In genomic region chr15:42104095-42104891, GRCh38 we compare ENCODE assay signal across 18 cellular contexts. TPM values are rescaled to one million over a fixed set of nuclear protein-coding genes. Genes with fewer than 3 reads are reported as not detected.
DNase-seq lines count a peak whose midpoint lies in the region; TF ChIP-seq lines count a peak whose summit lies in the region.
"Had no signal": no experiment of that assay in that cellular context is flagged by ENCODE, and none has a peak within 500 bp of the region (broad histone marks: within the 10 kb centered on the region; RNA-seq: fewer than 3 reads in every experiment).

No MANE protein-coding gene starts in this region.

- peaks cover 32 to 99% (median 76%) of the 10 kb centered on the region in 10 experiments for H3K4me1 ChIP-seq in BLaER1 treated with 17β-estradiol and CSF1 and Interleukin-3, amounts not matched to agents 10 nM and 100 nM
- peaks cover 24% of the 10 kb centered on the region for H3K4me1 ChIP-seq in adipocyte (ENCODE audit: control insufficient read depth, insufficient read depth, low read length)
- H3K4me1 ChIP-seq in tibial nerve, result peaks cover 0 to 6% (median 0%) of the 10 kb centered on the region in 4 donors

- H3K9me3 ChIP-seq in BLaER1 treated with 17β-estradiol and CSF1 and Interleukin-3, amounts not matched to agents 10 nM and 100 nM (replicated peaks in 1 of 11), result peaks cover 0 to 5% (median 1%) of the 10 kb centered on the region in 11 experiments; a peak in 6 of 22 replicates
- H3K9me3 ChIP-seq in adipocyte (ENCODE audit: control insufficient read depth, low read length), result no peaks in the 10 kb centered on the region
- H3K9me3 ChIP-seq in tibial nerve, result peaks cover 0 to 3% (median 0%) of the 10 kb centered on the region in 4 donors
- H3K9me3 ChIP-seq: SJSA1 had no signal

- intact Hi-C loops in posterior cingulate gyrus (cut with DNase I), result no loop called here

- no peaks in the 10 kb centered on the region for H3K36me3 ChIP-seq in BLaER1 treated with 17β-estradiol and CSF1 and Interleukin-3, amounts not matched to agents 10 nM and 100 nM
- H3K36me3 ChIP-seq in adipocyte (ENCODE audit: control insufficient read depth, insufficient read depth, low read length, severe bottlenecking) (no peaks in the 10 kb centered on the region), tibial nerve (no peaks in the 10 kb centered on the region)
- H3K36me3 ChIP-seq: SJSA1 had no signal

- 0 out of 22 replicates have a peak overlapping the region, but pooled peaks of 1 of the 11 experiments have one; percentile 7 for H3K9ac ChIP-seq in BLaER1 treated with 17β-estradiol and CSF1 and Interleukin-3, amounts not matched to agents 10 nM and 100 nM
- peak overlapping the region; percentile 15 for H3K9ac ChIP-seq in adipocyte (ENCODE audit: low read length)

- no peaks in the 10 kb centered on the region for H4K20me1 ChIP-seq in BLaER1 treated with 17β-estradiol and CSF1 and Interleukin-3, amounts not matched to agents 10 nM and 100 nM

- no peak for TF ChIP-seq CTCF in fibroblast of the aortic adventitia (IDR thresholded peaks at IDR 0.05; ENCODE audit: insufficient read depth, low read length)
- no peak for TF ChIP-seq CTCF in tibial nerve (IDR thresholded peaks at IDR 0.05)

- no peak for TF ChIP-seq POLR2A in tibial nerve (IDR thresholded peaks at IDR 0.05)

- H3K27ac ChIP-seq in BLaER1 treated with 17β-estradiol and CSF1 and Interleukin-3, amounts not matched to agents 10 nM and 100 nM, result peak overlapping the region in 7 of 11 experiments; percentile 32 to 71 (median 49); a peak in 13 of 22 replicates
- H3K27ac ChIP-seq in tibial nerve, result no peak overlapping the region
- H3K27ac ChIP-seq: SJSA1 had no signal

- peak overlapping the region; percentile 46 to 87 (median 75); a peak in 21 of 22 replicates for H3K4me2 ChIP-seq in BLaER1 treated with 17β-estradiol and CSF1 and Interleukin-3, amounts not matched to agents 10 nM and 100 nM

- DNase-seq in adipocyte (ENCODE audit: low read depth) (peak; percentile 52), fibroblast of the aortic adventitia (ENCODE audit: low read depth) (peak; percentile 27), renal cortical epithelial cell (ENCODE audit: low read depth) (peak; percentile 54), posterior cingulate gyrus (no peak), amygdala (lab: John Stamatoyannopoulos, UW) (no peak), tibial nerve (ENCODE audit: low spot score in 2 of 2) (no peak)
- DNase-seq: ACHN, H9, KBM-7, NCI-H1105, NCI-H187 treated with DMSO at 0.1 percent for 48 hours, NCI-H2171, NCI-H446 treated with DMSO at 0.1 percent for 48 hours, NCI-H748 treated with DMSO at 0.1 percent for 48 hours, PC-3 had no signal

- WGBS in tibial nerve, 2 donors, result 88 to 92% methylated on average over 11 of the region's 11 CpGs

- TF ChIP-seq EP300 in tibial nerve (IDR thresholded peaks at IDR 0.05), result no peak

- H3K27me3 ChIP-seq in BLaER1 treated with 17β-estradiol and CSF1 and Interleukin-3, amounts not matched to agents 10 nM and 100 nM, result no peaks in the 10 kb centered on the region
- H3K27me3 ChIP-seq in adipocyte (replicated peaks; ENCODE audit: control insufficient read depth, insufficient read depth, low read length) (peaks cover 24% of the 10 kb centered on the region), tibial nerve (no peaks in the 10 kb centered on the region)
- H3K27me3 ChIP-seq: SJSA1 had no signal

- H3K4me3 ChIP-seq in BLaER1 treated with 17β-estradiol and CSF1 and Interleukin-3, amounts not matched to agents 10 nM and 100 nM, result no peak overlapping the region
- no peak overlapping the region for H3K4me3 ChIP-seq in adipocyte (ENCODE audit: low read length)
- H3K4me3 ChIP-seq in fibroblast of the aortic adventitia (ENCODE audit: low read depth, low read length), result no peak overlapping the region
- H3K4me3 ChIP-seq in tibial nerve, result no peak overlapping the region
- H3K4me3 ChIP-seq: SJSA1 had no signal

RNA-seq across cellular contexts. Expression of gene PLA2G4D, which starts 9.9 kb away (rescaled TPM):
- total RNA-seq in fibroblast of the aortic adventitia (ENCODE audit: low replicate concordance) (not detected in 2 replicates), renal cortical epithelial cell (not detected in 2 replicates), tibial nerve (not detected)
- total RNA-seq: SJSA1 had no signal

RNA-seq across cellular contexts. Expression of gene PLA2G4F, which starts 52.1 kb away (rescaled TPM):
- total RNA-seq in fibroblast of the aortic adventitia (ENCODE audit: low replicate concordance) (not detected in 2 replicates), renal cortical epithelial cell (0.20 and 2.1 TPM in 2 replicates), tibial nerve (not detected)
- total RNA-seq: H9, M059J, SJSA1 had no signal

Comparison
In these comparisons a context has a peak if more than half of its experiments do, and no peak if none do; other contexts are left out.
1. H3K27ac ChIP-seq: peak in BLaER1 treated with 17β-estradiol and CSF1 and Interleukin-3, amounts not matched to agents 10 nM and 100 nM (7 of 11); none in tibial nerve (0 of 4).
2. DNase-seq: peak in adipocyte (single experiment), fibroblast of the aortic adventitia (single experiment) and renal cortical epithelial cell (single experiment); none in posterior cingulate gyrus (0 of 10), amygdala (0 of 56) and tibial nerve (0 of 2).